In the genomic region with DNA sequence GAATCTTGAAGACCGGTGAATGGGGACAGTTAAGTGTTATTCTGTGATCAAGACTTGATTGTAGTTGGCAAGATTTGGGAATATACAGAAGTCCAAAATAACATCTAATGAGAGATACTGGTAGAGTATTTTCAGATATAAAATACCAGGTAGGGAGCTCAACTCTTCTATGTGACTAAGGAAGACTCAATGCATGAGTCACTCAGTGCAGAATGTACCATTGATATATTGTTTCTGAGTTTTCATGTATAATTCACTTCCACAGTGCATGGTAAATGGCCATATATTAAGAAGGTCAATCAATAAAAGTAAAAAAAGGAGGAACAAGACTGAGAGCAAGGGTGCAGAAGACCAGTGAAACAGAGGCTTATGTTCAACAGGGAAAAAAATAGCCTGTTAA, we compare ENCODE assay signal across 23 cellular contexts.
"Had no signal": no experiment of that assay in that cellular context is flagged by ENCODE, and none has a peak within 500 bp of the region (broad histone marks: within the 10 kb centered on the region; RNA-seq: fewer than 3 reads in every experiment).

No MANE protein-coding gene starts in this region.

- H3K36me3 ChIP-seq: right atrium auricular region, thyroid gland, upper lobe of right lung had no signal

- H3K36me3 Mint-ChIP-seq: activated CD8-positive, alpha-beta memory T cell treated with anti-CD3 and anti-CD28 coated beads, Interleukin-2, amount 10 ng/mL, durations not matched to agents 7 days and 5 days; activated naive CD4-positive, alpha-beta T cell treated with anti-CD3 and anti-CD28 coated beads, Interleukin-2, amount 50 U/mL, for 24 hours; memory B cell; natural killer cell treated with Interleukin-12 subunit alpha and Interleukin-12 subunit beta and Interleukin-15 and Interleukin-18, amount 100 ng/mL, for 72 hours; T-cell had no signal

- DNase-seq: activated CD4-positive, alpha-beta T cell treated with anti-CD3 and anti-CD28 coated beads, Interleukin-2, amount 10 ng/mL, durations not matched to agents 7 days and 5 days; activated CD8-positive, alpha-beta memory T cell treated with anti-CD3 and anti-CD28 coated beads, Interleukin-2, amount 10 ng/mL, durations not matched to agents 7 days and 5 days; activated CD8-positive, alpha-beta T cell treated with anti-CD3 and anti-CD28 coated beads for 36 hours; activated gamma-delta T cell treated with Interleukin-2 at 50 U/mL for 16 hours; anterior cingulate cortex; erythroblast; hippocampal formation; left cardiac atrium; psoas muscle; stimulated activated CD4-positive, alpha-beta T cell treated with anti-CD3 and anti-CD28 coated beads, Interleukin-4, amount 100 ng/mL, for 24 hours; substantia nigra; T-cell; thyroid gland; upper lobe of right lung had no signal

- H3K9me3 ChIP-seq: psoas muscle, thyroid gland, upper lobe of right lung had no signal

- H3K4me1 Mint-ChIP-seq: activated CD4-positive, alpha-beta T cell treated with anti-CD3 and anti-CD28 coated beads, Interleukin-2, amount 10 ng/mL, durations not matched to agents 7 days and 5 days; activated CD8-positive, alpha-beta memory T cell treated with anti-CD3 and anti-CD28 coated beads, Interleukin-2, amount 10 ng/mL, durations not matched to agents 7 days and 5 days; activated naive CD4-positive, alpha-beta T cell treated with anti-CD3 and anti-CD28 coated beads, Interleukin-2, amount 50 U/mL, for 24 hours; memory B cell; T-cell had no signal

- H3K4me1 ChIP-seq: psoas muscle, right atrium auricular region, thyroid gland, upper lobe of right lung had no signal

- ATAC-seq: activated CD4-positive, CD25-positive, alpha-beta regulatory T cell treated with anti-CD3 and anti-CD28 coated beads, Interleukin-2, amount 50 U/mL, for 24 hours; activated CD8-positive, alpha-beta memory T cell treated with anti-CD3 and anti-CD28 coated beads, Interleukin-2, amount 10 ng/mL, durations not matched to agents 7 days and 5 days; activated CD8-positive, alpha-beta T cell treated with anti-CD3 and anti-CD28 coated beads for 36 hours; left cardiac atrium; natural killer cell treated with Interleukin-12 subunit alpha and Interleukin-12 subunit beta and Interleukin-15 and Interleukin-18, amount 100 ng/mL, for 72 hours; psoas muscle; T-cell; upper lobe of right lung had no signal

- H3K4me3 Mint-ChIP-seq: activated CD4-positive, alpha-beta T cell treated with anti-CD3 and anti-CD28 coated beads, Interleukin-2, amount 10 ng/mL, durations not matched to agents 7 days and 5 days; activated CD8-positive, alpha-beta memory T cell treated with anti-CD3 and anti-CD28 coated beads, Interleukin-2, amount 10 ng/mL, durations not matched to agents 7 days and 5 days; activated CD8-positive, alpha-beta T cell treated with anti-CD3 and anti-CD28 coated beads for 36 hours; activated naive CD4-positive, alpha-beta T cell treated with anti-CD3 and anti-CD28 coated beads, Interleukin-2, amount 50 U/mL, for 24 hours; activated T-helper 1 cell treated with anti-CD3 and anti-CD28 coated beads, Interleukin-12 subunit alpha, Interleukin-12 subunit beta, Interleukin-2, Interleukin-4 antibody, amounts not matched to agents 30 ng/mL and 10 ng/mL and 1 ng/mL, durations not matched to agents 14 hours and 24 hours and 36 hours; memory B cell; natural killer cell treated with Interleukin-12 subunit alpha and Interleukin-12 subunit beta and Interleukin-15 and Interleukin-18, amount 100 ng/mL, for 72 hours; stimulated activated naive CD8-positive, alpha-beta T cell treated with anti-CD3 and anti-CD28 coated beads, Interleukin-15, Interleukin-2, amounts not matched to agents 100 ng/mL and 50 ng/mL, for 24 hours; T-cell; T-helper 2 cell treated with Interferon-gamma antibody and Interleukin-4, amounts not matched to agents 5 μg/mL and 100 μg/mL, for 36 hours had no signal

- H3K4me3 ChIP-seq: psoas muscle, right atrium auricular region, thyroid gland, upper lobe of right lung had no signal

- H3K27ac ChIP-seq: psoas muscle, right atrium auricular region, thyroid gland, upper lobe of right lung, VCaP had no signal

- H3K27me3 Mint-ChIP-seq: activated CD4-positive, alpha-beta T cell treated with anti-CD3 and anti-CD28 coated beads, Interleukin-2, amount 10 ng/mL, durations not matched to agents 7 days and 5 days; activated CD8-positive, alpha-beta memory T cell treated with anti-CD3 and anti-CD28 coated beads, Interleukin-2, amount 10 ng/mL, durations not matched to agents 7 days and 5 days; activated CD8-positive, alpha-beta T cell treated with anti-CD3 and anti-CD28 coated beads for 36 hours; activated naive CD4-positive, alpha-beta T cell treated with anti-CD3 and anti-CD28 coated beads, Interleukin-2, amount 50 U/mL, for 24 hours; memory B cell; natural killer cell treated with Interleukin-12 subunit alpha and Interleukin-12 subunit beta and Interleukin-15 and Interleukin-18, amount 100 ng/mL, for 72 hours; stimulated activated naive CD8-positive, alpha-beta T cell treated with anti-CD3 and anti-CD28 coated beads, Interleukin-15, Interleukin-2, amounts not matched to agents 100 ng/mL and 50 ng/mL, for 24 hours; T-cell had no signal

- H3K27me3 ChIP-seq: right atrium auricular region, thyroid gland, upper lobe of right lung had no signal

- H3K27ac Mint-ChIP-seq: activated CD4-positive, alpha-beta T cell treated with anti-CD3 and anti-CD28 coated beads, Interleukin-2, amount 10 ng/mL, durations not matched to agents 7 days and 5 days; activated CD8-positive, alpha-beta memory T cell treated with anti-CD3 and anti-CD28 coated beads, Interleukin-2, amount 10 ng/mL, durations not matched to agents 7 days and 5 days; activated CD8-positive, alpha-beta T cell treated with anti-CD3 and anti-CD28 coated beads for 36 hours; activated naive CD4-positive, alpha-beta T cell treated with anti-CD3 and anti-CD28 coated beads, Interleukin-2, amount 50 U/mL, for 24 hours; activated T-helper 1 cell treated with anti-CD3 and anti-CD28 coated beads, Interleukin-12 subunit alpha, Interleukin-12 subunit beta, Interleukin-2, Interleukin-4 antibody, amounts not matched to agents 30 ng/mL and 10 ng/mL and 1 ng/mL, durations not matched to agents 14 hours and 24 hours and 36 hours; memory B cell; natural killer cell treated with Interleukin-12 subunit alpha and Interleukin-12 subunit beta and Interleukin-15 and Interleukin-18, amount 100 ng/mL, for 72 hours; stimulated activated naive CD8-positive, alpha-beta T cell treated with anti-CD3 and anti-CD28 coated beads, Interleukin-15, Interleukin-2, amounts not matched to agents 100 ng/mL and 50 ng/mL, for 24 hours; T-cell; T-helper 2 cell treated with Interferon-gamma antibody and Interleukin-4, amounts not matched to agents 5 μg/mL and 100 μg/mL, for 36 hours had no signal
